Comparison of ENCODE assay signal across 14 cellular contexts in genomic region chr7:40470111-40470736, GRCh38.
A peak's percentile ranks its signal among the peaks of the same experiment; 100 is the strongest.
DNase-seq lines count a peak whose midpoint lies in the region; TF ChIP-seq lines count a peak whose summit lies in the region.
"Had no signal": no experiment of that assay in that cellular context is flagged by ENCODE, and none has a peak within 500 bp of the region (broad histone marks: within the 10 kb centered on the region; RNA-seq: fewer than 3 reads in every experiment).

No MANE protein-coding gene starts in this region.

- no peaks in the 10 kb centered on the region for H3K9me3 Mint-ChIP-seq in osteocyte (ENCODE audit: unreplicated experiment)
- H3K9me3 Mint-ChIP-seq: activated T-helper 2 cell treated with anti-CD3 and anti-CD28 coated beads, Interferon-gamma antibody, Interleukin-2, Interleukin-4, amounts not matched to agents 10 μg/mL and 5 μg/mL and 100 μg/mL, durations not matched to agents 14 hours and 24 hours and 36 hours had no signal

- peaks cover 8% of the 10 kb centered on the region for H3K4me1 ChIP-seq in fibroblast of lung (ENCODE audit: control insufficient read depth, extremely low read depth, insufficient read depth, low read length)
- peaks cover 11% of the 10 kb centered on the region for H3K4me1 ChIP-seq in A673 (ENCODE audit: insufficient read depth, low read length, poor library complexity, severe bottlenecking)
- H3K4me1 ChIP-seq: breast epithelium had no signal

- no TSS peak for BruUV-seq in A673 (replicated peaks; lab: Mats Ljungman, UMichigan)

- H3K36me3 ChIP-seq in fibroblast of lung (ENCODE audit: control insufficient read depth, insufficient read depth, low read length) (no peaks in the 10 kb centered on the region), A673 (ENCODE audit: insufficient read depth, low read length, poor library complexity, severe bottlenecking) (no peaks in the 10 kb centered on the region)
- H3K36me3 ChIP-seq: breast epithelium had no signal

- no peaks in the 10 kb centered on the region for H3K27me3 Mint-ChIP-seq in osteocyte (ENCODE audit: unreplicated experiment)
- H3K27me3 Mint-ChIP-seq: effector memory CD8-positive, alpha-beta T cell had no signal

- H3K9ac ChIP-seq in fibroblast of lung (ENCODE audit: insufficient read depth, low read length): no peak overlapping the region

- DNase-seq in AG08395 (ENCODE audit: low spot score) (peak; percentile 39), M059J (ENCODE audit: low read depth) (peak; percentile 74), fibroblast of lung (ENCODE audit: low read depth in 2 of 2) (peak; percentile 16 to 83), osteocyte (ENCODE audit: extremely low spot score, unreplicated experiment) (no peak), SK-N-DZ (ENCODE audit: low spot score) (no peak), RWPE1 (ENCODE audit: low spot score) (no peak), A673 (ENCODE audit: low spot score) (no peak), middle frontal gyrus (ENCODE audit: extremely low spot score, low spot score) (no peak)
- DNase-seq: effector memory CD8-positive, alpha-beta T cell; glutamatergic neuron; T1000 had no signal

- H3K4me3 Mint-ChIP-seq in osteocyte (ENCODE audit: unreplicated experiment): peak overlapping the region; percentile 41
- H3K4me3 Mint-ChIP-seq: effector memory CD8-positive, alpha-beta T cell had no signal

- H3K79me2 ChIP-seq in fibroblast of lung (ENCODE audit: control insufficient read depth, insufficient read depth, low read length): no peaks in the 10 kb centered on the region

- TF ChIP-seq CTCF in fibroblast of lung (conservative IDR thresholded peaks at IDR 0.05 in 1 of 2, IDR thresholded peaks at IDR 0.05 in 1 of 2; ENCODE audit: low read depth in 1 of 2, low read length in 2 of 2) (no peak), osteocyte (IDR thresholded peaks at IDR 0.05) (no peak), RWPE1 (conservative IDR thresholded peaks at IDR 0.05; ENCODE audit: low read depth) (no peak), A673 (conservative IDR thresholded peaks at IDR 0.05; ENCODE audit: low read depth, low read length) (no peak)

- H3K27ac Mint-ChIP-seq in osteocyte (ENCODE audit: unreplicated experiment): peak overlapping the region; percentile 95
- H3K27ac Mint-ChIP-seq: activated T-helper 2 cell treated with anti-CD3 and anti-CD28 coated beads, Interferon-gamma antibody, Interleukin-2, Interleukin-4, amounts not matched to agents 10 μg/mL and 5 μg/mL and 100 μg/mL, durations not matched to agents 14 hours and 24 hours and 36 hours; effector memory CD8-positive, alpha-beta T cell had no signal

- peaks cover 48% of the 10 kb centered on the region for H3K4me1 Mint-ChIP-seq in osteocyte (ENCODE audit: unreplicated experiment)

- POLR2A ChIA-PET in RWPE1 (lab: Yijun Ruan, JAX; ENCODE audit: low non-redundant PET): no interaction called here
- POLR2A ChIA-PET in A673 (lab: Charles Lee; ENCODE audit: low non-redundant PET): no interaction called here

- H3K4me3 ChIP-seq in fibroblast of lung (replicated peaks in 1 of 4; ENCODE audit: control extremely low read depth in 1 of 4, insufficient read depth in 1 of 4, low read depth in 3 of 4, low read length in 4 of 4) (peak overlapping the region in 2 of 4 experiments; percentile 30 to 48), A673 (ENCODE audit: low read depth, low read length, poor library complexity, severe bottlenecking) (no peak overlapping the region)
- H3K4me3 ChIP-seq: breast epithelium had no signal

- H3K4me2 ChIP-seq in fibroblast of lung (ENCODE audit: extremely low read depth, insufficient read depth, low read length): peak overlapping the region; percentile 74

- peak overlapping the region; percentile 68 for H2AFZ ChIP-seq in fibroblast of lung (ENCODE audit: low read length)

- intact Hi-C loops in A673 (cut with micrococcal nuclease; ENCODE audit: unreplicated experiment): no loop called here

- no peaks in the 10 kb centered on the region for H3K27me3 ChIP-seq in fibroblast of lung (ENCODE audit: control insufficient read depth, insufficient read depth, low read length)
- no peaks in the 10 kb centered on the region for H3K27me3 ChIP-seq in A673 (replicated peaks; ENCODE audit: insufficient read depth, low read depth, low read length, poor library complexity)
- H3K27me3 ChIP-seq: breast epithelium had no signal

- H3K9me3 ChIP-seq in fibroblast of lung (ENCODE audit: control insufficient read depth, insufficient read depth, low read depth, low read length) (no peaks in the 10 kb centered on the region), A673 (ENCODE audit: low read depth, low read length, poor library complexity, severe bottlenecking) (no peaks in the 10 kb centered on the region)
- H3K9me3 ChIP-seq: breast epithelium had no signal

- no peaks in the 10 kb centered on the region for H3K36me3 Mint-ChIP-seq in osteocyte (ENCODE audit: unreplicated experiment)

- no peaks in the 10 kb centered on the region for H4K20me1 ChIP-seq in fibroblast of lung (ENCODE audit: control insufficient read depth, extremely low read depth, insufficient read depth, low read length)

- CTCF ChIA-PET in RWPE1 (lab: Yijun Ruan, JAX): no interaction called here
- CTCF ChIA-PET in A673 (lab: Charles Lee): no interaction called here

- H3K27ac ChIP-seq in fibroblast of lung (ENCODE audit: insufficient read depth, low read length) (peak overlapping the region; percentile 66), RWPE1 (no peak overlapping the region), A673 (ENCODE audit: low read depth, low read length, poor library complexity, severe bottlenecking) (no peak overlapping the region)
- H3K27ac ChIP-seq: breast epithelium, HL-60 had no signal

Comparison
In these comparisons a context has a peak if more than half of its experiments do, and no peak if none do; other contexts are left out.
1. DNase-seq: peak in AG08395 (single experiment), M059J (single experiment) and fibroblast of lung (2 of 2); none in osteocyte (single experiment), SK-N-DZ (single experiment), RWPE1 (single experiment), A673 (single experiment) and middle frontal gyrus (single experiment).